In genomic region chr5:180830253-180831138, GRCh38 we compare ENCODE assay signal across 8 cellular contexts. TPM values are rescaled to one million over a fixed set of nuclear protein-coding genes. Genes with fewer than 3 reads are reported as not detected.
A peak's percentile ranks its signal among the peaks of the same experiment; 100 is the strongest.
DNase-seq lines count a peak whose midpoint lies in the region; ATAC-seq and TF ChIP-seq lines count a peak whose summit lies in the region.

No MANE protein-coding gene starts in this region.

- peak overlapping the region; percentile 96 for H3K4me3 Mint-ChIP-seq in activated naive CD4-positive, alpha-beta T cell treated with anti-CD3 and anti-CD28 coated beads for 36 hours
- peak overlapping the region; percentile 99 for H3K4me3 Mint-ChIP-seq in glutamatergic neuron (ENCODE audit: unreplicated experiment)

- H3K9me3 ChIP-seq in PC-9 (ENCODE audit: insufficient read depth, low read depth) (peaks cover 10% of the 10 kb centered on the region), trophoblast cell (ENCODE audit: insufficient read depth, low read depth, low read length) (peaks cover 6% of the 10 kb centered on the region)

- peaks cover 20% of the 10 kb centered on the region; the same call in 1 of the 2 replicates for H3F3A ChIP-seq in PC-9 (ENCODE audit: insufficient read depth, low read depth)

- peak overlapping the region; percentile 78 for H3K18ac ChIP-seq in trophoblast cell (ENCODE audit: low read length)

- peak overlapping the region; percentile 83 for H2BK120ac ChIP-seq in trophoblast cell (ENCODE audit: insufficient read depth, low read length, poor library complexity)

- H3K14ac ChIP-seq in trophoblast cell (ENCODE audit: low read length): peak overlapping the region; percentile 98

- H3K79me1 ChIP-seq in trophoblast cell (ENCODE audit: low read length): peaks cover 16% of the 10 kb centered on the region

- no peaks in the 10 kb centered on the region for H3K27me3 Mint-ChIP-seq in activated naive CD4-positive, alpha-beta T cell treated with anti-CD3 and anti-CD28 coated beads for 36 hours (ENCODE audit: low read depth)
- H3K27me3 Mint-ChIP-seq in glutamatergic neuron (ENCODE audit: unreplicated experiment): peaks cover 10% of the 10 kb centered on the region

- H2BK12ac ChIP-seq in trophoblast cell (ENCODE audit: low read length): peak overlapping the region; percentile 32

- peak overlapping the region; percentile 42 for H3K4ac ChIP-seq in trophoblast cell (ENCODE audit: low read depth, low read length)

- H3K4me3 ChIP-seq in AG10803 (ENCODE audit: low read length): peak overlapping the region; percentile 96
- peak overlapping the region; percentile 72 for H3K4me3 ChIP-seq in PC-9
- H3K4me3 ChIP-seq in trophoblast cell (ENCODE audit: low read depth, low read length): peak overlapping the region; percentile 75

- peaks cover 7% of the 10 kb centered on the region for H3K9me3 Mint-ChIP-seq in activated naive CD4-positive, alpha-beta T cell treated with anti-CD3 and anti-CD28 coated beads for 36 hours
- H3K9me3 Mint-ChIP-seq in glutamatergic neuron (ENCODE audit: unreplicated experiment): peaks cover 20% of the 10 kb centered on the region

- peak overlapping the region; percentile 92 for H3K9ac ChIP-seq in trophoblast cell (ENCODE audit: low read length)

- peaks cover 7% of the 10 kb centered on the region; the same call in 1 of the 2 replicates for H3K36me3 ChIP-seq in PC-9 (ENCODE audit: low read depth)
- H3K36me3 ChIP-seq in trophoblast cell (ENCODE audit: control insufficient read depth in 1 of 2, insufficient read depth in 2 of 2, low read length in 2 of 2): peaks cover 7 to 11% of the 10 kb centered on the region in 2 experiments

- H3K4me1 ChIP-seq in PC-9 (replicated peaks; ENCODE audit: insufficient read depth) (peaks cover 28% of the 10 kb centered on the region), trophoblast cell (ENCODE audit: control insufficient read depth in 1 of 2, insufficient read depth in 2 of 2, low read length in 2 of 2) (peaks cover 11 to 13% of the 10 kb centered on the region in 2 experiments)

- peak overlapping the region; percentile 98 for H3K27ac Mint-ChIP-seq in activated naive CD4-positive, alpha-beta T cell treated with anti-CD3 and anti-CD28 coated beads for 36 hours
- H3K27ac Mint-ChIP-seq in glutamatergic neuron (ENCODE audit: unreplicated experiment): peak overlapping the region; percentile 99

- DNase-seq in AG10803 (ENCODE audit: low read depth) (peak; percentile 49), PC-9 (peak in 1 of 2 experiments; percentile 51), glutamatergic neuron (peak; percentile 77), trophoblast cell (peak; percentile 55 to 57), ureter (ENCODE audit: low spot score) (peak; percentile 79)
- peak; percentile 66 for DNase-seq in activated naive CD4-positive, alpha-beta T cell treated with anti-CD3 and anti-CD28 coated beads for 36 hours

- H3K4me1 Mint-ChIP-seq in activated naive CD4-positive, alpha-beta T cell treated with anti-CD3 and anti-CD28 coated beads for 36 hours (ENCODE audit: low read depth): peaks cover 44% of the 10 kb centered on the region
- H3K4me1 Mint-ChIP-seq in glutamatergic neuron (ENCODE audit: low read depth, unreplicated experiment): peaks cover 5% of the 10 kb centered on the region

- no peaks in the 10 kb centered on the region for H4K20me1 ChIP-seq in PC-9 (ENCODE audit: insufficient read depth)

- H4K12ac ChIP-seq in trophoblast cell (ENCODE audit: low read depth, low read length): peak overlapping the region; percentile 92

- TF ChIP-seq CTCF in AG10803 (conservative IDR thresholded peaks at IDR 0.05; ENCODE audit: low read length): no peak
- TF ChIP-seq CTCF in PC-9 (conservative IDR thresholded peaks at IDR 0.05): no peak
- TF ChIP-seq CTCF in glutamatergic neuron (IDR thresholded peaks at IDR 0.05; ENCODE audit: partially characterized antibody, unreplicated experiment): no peak

- ATAC-seq in GM18907 (IDR thresholded peaks at IDR 0.05; ENCODE audit: unreplicated experiment) (peak; percentile 56), HG03139 (IDR thresholded peaks at IDR 0.05; ENCODE audit: unreplicated experiment) (peak; percentile 26)

- CTCF ChIA-PET in PC-9 (lab: Charles Lee): interaction anchor here (0.6 to 0.9 kb wide), 3 partner anchors 30 to 708 kb away, joined by 3 to 4 read pairs (median 4); no protein-coding TSS in a partner anchor
- CTCF ChIA-PET in activated naive CD4-positive, alpha-beta T cell treated with anti-CD3 and anti-CD28 coated beads for 36 hours (lab: Charles Lee): interaction anchor here (0.6 to 3.9 kb wide), 14 partner anchors 9 to 1275 kb away, joined by 3 to 17 read pairs (median 4); partner anchors contain the start of gene ZFP62

- H3K4me2 ChIP-seq in PC-9 (peak overlapping the region; percentile 90), trophoblast cell (ENCODE audit: low read length) (peak overlapping the region; percentile 75)

- H3K23ac ChIP-seq in trophoblast cell (ENCODE audit: low read length): no peak overlapping the region

- H4K91ac ChIP-seq in trophoblast cell (ENCODE audit: low read depth, low read length): peak overlapping the region; percentile 92

- peak overlapping the region; percentile 88 for H2AFZ ChIP-seq in PC-9
- H2AFZ ChIP-seq in trophoblast cell (ENCODE audit: insufficient read depth, low read length, poor library complexity): peak overlapping the region; percentile 72

- H2AK5ac ChIP-seq in trophoblast cell (ENCODE audit: low read length): peak overlapping the region; percentile 46

- peaks cover 28% of the 10 kb centered on the region for H3K36me3 Mint-ChIP-seq in activated naive CD4-positive, alpha-beta T cell treated with anti-CD3 and anti-CD28 coated beads for 36 hours (ENCODE audit: low read depth)
- peaks cover 26% of the 10 kb centered on the region for H3K36me3 Mint-ChIP-seq in glutamatergic neuron (ENCODE audit: unreplicated experiment)

- no peaks in the 10 kb centered on the region for H3K9me2 ChIP-seq in PC-9 (ENCODE audit: insufficient read depth)

- peak overlapping the region; percentile 72 for H3K27ac ChIP-seq in PC-9
- peak overlapping the region; percentile 79 for H3K27ac ChIP-seq in trophoblast cell (ENCODE audit: low read depth, low read length)

- H2BK5ac ChIP-seq in trophoblast cell (ENCODE audit: low read depth, low read length, poor library complexity): peak overlapping the region; percentile 83

- H4K8ac ChIP-seq in trophoblast cell (ENCODE audit: low read depth, low read length): peak overlapping the region; percentile 96

- no TSS peak for BruUV-seq in PC-9 (replicated peaks; lab: Mats Ljungman, UMichigan)

- H3K79me2 ChIP-seq in PC-9 (ENCODE audit: low read depth): peaks cover 11% of the 10 kb centered on the region
- peaks cover 11% of the 10 kb centered on the region for H3K79me2 ChIP-seq in trophoblast cell (ENCODE audit: control insufficient read depth, insufficient read depth, low read length, poor library complexity)

- H3K27me3 ChIP-seq in PC-9 (ENCODE audit: insufficient read depth, low read depth) (no peaks in the 10 kb centered on the region), trophoblast cell (ENCODE audit: insufficient read depth, low read length) (no peaks in the 10 kb centered on the region)

- intact Hi-C loops in PC-9 (cut with micrococcal nuclease; ENCODE audit: unreplicated experiment): loop anchor here (1.0 to 2.0 kb wide), 3 partner anchors 20 to 46 kb away; partner anchors contain the start of gene ZFP62
- intact Hi-C loops in activated naive CD4-positive, alpha-beta T cell treated with anti-CD3 and anti-CD28 coated beads for 36 hours (cut with micrococcal nuclease): loop anchor here (10.0 kb wide), 1 partner anchor 146 kb away; no protein-coding TSS in a partner anchor

- no CpG with 5 or more reads among the region's 35 CpGs for WGBS in trophoblast cell (ENCODE audit: extremely low coverage, insufficient coverage, insufficient read length)

- POLR2A ChIA-PET in PC-9 (lab: Charles Lee; ENCODE audit: unreplicated experiment): interaction anchor here (0.6 to 1.2 kb wide), 4 partner anchors 19 to 417 kb away, joined by 3 to 9 read pairs (median 6); no protein-coding TSS in a partner anchor

RNA-seq across cellular contexts. Expression of gene MGAT1, which starts 27.9 kb away (rescaled TPM):
- 96.6 and 103 TPM in 2 replicates for total RNA-seq in PC-9 (2021)
- total RNA-seq in activated naive CD4-positive, alpha-beta T cell treated with anti-CD3 and anti-CD28 coated beads for 36 hours: 10 to 100 TPM; 70.0 to 75.2 TPM
- 45.6 TPM for total RNA-seq in glutamatergic neuron (ENCODE audit: unreplicated experiment)
- 153 and 167 TPM in 2 replicates for polyA plus RNA-seq in trophoblast cell (2013)
- 151 TPM for total RNA-seq in ureter

RNA-seq across cellular contexts. Expression of gene ZFP62, which starts 30.6 kb away (rescaled TPM):
- total RNA-seq in PC-9 (2021): 48.6 and 57.3 TPM in 2 replicates
- total RNA-seq in activated naive CD4-positive, alpha-beta T cell treated with anti-CD3 and anti-CD28 coated beads for 36 hours: 10 to 100 TPM; 21.5 to 23.6 TPM
- 27.0 TPM for total RNA-seq in glutamatergic neuron (ENCODE audit: unreplicated experiment)
- 22.6 and 23.8 TPM in 2 replicates for polyA plus RNA-seq in trophoblast cell (2013)
- 44.8 TPM for total RNA-seq in ureter
